ENCODE assay signal across 27 cellular contexts in genomic region chr1:178484698-178485225, GRCh38. TPM values are rescaled to one million over a fixed set of nuclear protein-coding genes. Genes with fewer than 3 reads are reported as not detected.
"Had no signal": no experiment of that assay in that cellular context is flagged by ENCODE, and none has a peak within 500 bp of the region (broad histone marks: within the 10 kb centered on the region; RNA-seq: fewer than 3 reads in every experiment).

No MANE protein-coding gene starts in this region.

- H2AFZ ChIP-seq: hepatocyte had no signal

- H3K27me3 ChIP-seq: ascending aorta, hepatocyte, right atrium auricular region, tibial artery had no signal

- ATAC-seq: foreskin keratinocyte; left lobe of liver; lower lobe of right lung; natural killer cell; stimulated activated naive CD8-positive, alpha-beta T cell treated with anti-CD3 and anti-CD28 coated beads, Interleukin-15, amount 100 ng/mL, for 72 hours; T-cell had no signal

- H3K36me3 Mint-ChIP-seq: activated naive CD4-positive, alpha-beta T cell treated with anti-CD3 and anti-CD28 coated beads, Interleukin-2, amount 50 U/mL, for 24 hours; immature natural killer cell; natural killer cell; T-cell had no signal

- H3K4me1 ChIP-seq: foreskin keratinocyte had no signal

- H3K4me3 Mint-ChIP-seq: activated naive CD4-positive, alpha-beta T cell treated with anti-CD3 and anti-CD28 coated beads, Interleukin-2, amount 50 U/mL, for 24 hours; central memory CD8-positive, alpha-beta T cell; endodermal cell; immature natural killer cell; natural killer cell; stimulated activated naive CD8-positive, alpha-beta T cell treated with anti-CD3 and anti-CD28 coated beads, Interleukin-15, amount 100 ng/mL, for 72 hours; T-cell; T-helper 2 cell treated with Interferon-gamma antibody and Interleukin-4, amounts not matched to agents 5 μg/mL and 100 μg/mL, for 36 hours had no signal

- H3K4me3 ChIP-seq: ascending aorta, hepatocyte, lower lobe of right lung, right atrium auricular region, tibial artery had no signal

- FAIRE-seq: colon had no signal

- H3K27ac ChIP-seq: ascending aorta, foreskin keratinocyte, hepatocyte, lower lobe of right lung, right atrium auricular region, tibial artery, VCaP had no signal

- DNase-seq: activated CD4-positive, alpha-beta T cell treated with anti-CD3 and anti-CD28 coated beads for 1 hour; activated gamma-delta T cell treated with Interleukin-2 at 50 U/mL for 16 hours; activated T-cell treated with anti-CD3 and anti-CD28 coated beads, Interleukin-2, amount 50 U/mL, for 1 hour; endodermal cell; foreskin keratinocyte; immature natural killer cell; lower lobe of right lung; natural killer cell; stimulated activated CD4-positive, alpha-beta T cell treated with anti-CD3 and anti-CD28 coated beads, Interleukin-4, amount 100 ng/mL, for 4 hours; stimulated activated naive CD8-positive, alpha-beta T cell treated with anti-CD3 and anti-CD28 coated beads, Interleukin-15, amount 100 ng/mL, for 72 hours; T-cell; tibial artery had no signal

- H3K4me2 ChIP-seq: hepatocyte had no signal

- H3K27ac Mint-ChIP-seq: activated naive CD4-positive, alpha-beta T cell treated with anti-CD3 and anti-CD28 coated beads, Interleukin-2, amount 50 U/mL, for 24 hours; endodermal cell; natural killer cell; progenitor cell of endocrine pancreas; T-cell; T-helper 2 cell treated with Interferon-gamma antibody and Interleukin-4, amounts not matched to agents 5 μg/mL and 100 μg/mL, for 36 hours had no signal

- H3K9me3 ChIP-seq: ascending aorta, lower lobe of right lung, right atrium auricular region, tibial artery had no signal

- H3K79me2 ChIP-seq: hepatocyte had no signal

- H3K27me3 Mint-ChIP-seq: progenitor cell of endocrine pancreas had no signal

- H3K4me1 Mint-ChIP-seq: activated naive CD4-positive, alpha-beta T cell treated with anti-CD3 and anti-CD28 coated beads, Interleukin-2, amount 50 U/mL, for 24 hours; central memory CD8-positive, alpha-beta T cell; T-cell had no signal

- H3K9me3 Mint-ChIP-seq: activated naive CD4-positive, alpha-beta T cell treated with anti-CD3 and anti-CD28 coated beads, Interleukin-2, amount 50 U/mL, for 24 hours; central memory CD8-positive, alpha-beta T cell; endodermal cell; immature natural killer cell; natural killer cell; stimulated activated naive CD8-positive, alpha-beta T cell treated with anti-CD3 and anti-CD28 coated beads, Interleukin-15, amount 100 ng/mL, for 72 hours; T-cell; T-helper 2 cell treated with Interferon-gamma antibody and Interleukin-4, amounts not matched to agents 5 μg/mL and 100 μg/mL, for 36 hours had no signal

RNA-seq across cellular contexts. Expression of gene CLEC20A, which starts 12.0 kb away (rescaled TPM):
- total RNA-seq: ascending aorta, epithelial cell of proximal tubule, fibroblast of lung, foreskin keratinocyte, hepatocyte, kidney epithelial cell, left lobe of liver, lower lobe of right lung, natural killer cell, osteocyte, progenitor cell of endocrine pancreas, T-cell, ureter had no signal
- polyA plus RNA-seq: fibroblast of lung, foreskin keratinocyte, hepatocyte had no signal

RNA-seq across cellular contexts. Expression of gene TEX35, which starts 28.1 kb away (rescaled TPM):
- total RNA-seq: ascending aorta, endodermal cell, epithelial cell of proximal tubule, fibroblast of lung, foreskin keratinocyte, hepatocyte, kidney epithelial cell, left lobe of liver, lower lobe of right lung, natural killer cell, osteocyte, progenitor cell of endocrine pancreas, T-cell, ureter had no signal
- polyA plus RNA-seq: foreskin keratinocyte, hepatocyte, immature natural killer cell had no signal
